In the genomic region with DNA sequence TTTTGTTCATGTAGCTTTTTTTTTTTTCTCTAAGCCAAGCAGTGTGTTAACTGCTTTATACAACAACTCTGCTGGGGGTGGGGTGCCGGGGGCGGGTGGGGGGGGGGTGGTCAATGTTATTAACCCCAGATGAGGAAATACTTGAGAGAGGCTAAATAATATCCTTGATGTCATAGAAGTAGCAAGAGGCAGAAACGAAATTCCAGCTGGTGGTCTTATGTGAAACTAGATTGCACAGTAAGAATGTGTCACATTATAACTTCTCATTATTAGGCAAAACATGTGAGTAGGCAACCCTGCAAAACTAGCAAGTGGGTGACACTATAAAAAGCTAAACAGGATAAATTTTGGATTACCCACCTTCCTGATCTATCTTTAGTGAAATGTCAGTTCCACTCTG, we compare ENCODE assay signal across 10 cellular contexts. TPM values are rescaled to one million over a fixed set of nuclear protein-coding genes. Genes with fewer than 3 reads are reported as not detected.
"Had no signal": no experiment of that assay in that cellular context is flagged by ENCODE, and none has a peak within 500 bp of the region (broad histone marks: within the 10 kb centered on the region; RNA-seq: fewer than 3 reads in every experiment).

No MANE protein-coding gene starts in this region.

- FAIRE-seq: frontal cortex had no signal

- H3K27ac ChIP-seq: ascending aorta, cardiac muscle cell, coronary artery, dorsolateral prefrontal cortex, neutrophil, right lobe of liver, uterus, WERI-Rb-1 had no signal

- H3K4me1 ChIP-seq: right lobe of liver, uterus had no signal

- H3K36me3 ChIP-seq: ascending aorta, cardiac muscle cell, neutrophil, right lobe of liver, uterus, WERI-Rb-1 had no signal

- DNase-seq: left ventricle myocardium superior, right lobe of liver had no signal

- H3K4me3 ChIP-seq: ascending aorta, cardiac muscle cell, coronary artery, dorsolateral prefrontal cortex, right lobe of liver, uterus had no signal

- H3K27me3 ChIP-seq: ascending aorta, cardiac muscle cell, dorsolateral prefrontal cortex, neutrophil, right lobe of liver, uterus had no signal

- H3K9me3 ChIP-seq: ascending aorta, neutrophil, right lobe of liver, uterus had no signal

RNA-seq across cellular contexts. Expression of gene MYLK4, which starts 12.8 kb away (rescaled TPM):
- total RNA-seq: ascending aorta had no signal
